Comparison of ENCODE assay signal across 13 cellular contexts in the genomic region with DNA sequence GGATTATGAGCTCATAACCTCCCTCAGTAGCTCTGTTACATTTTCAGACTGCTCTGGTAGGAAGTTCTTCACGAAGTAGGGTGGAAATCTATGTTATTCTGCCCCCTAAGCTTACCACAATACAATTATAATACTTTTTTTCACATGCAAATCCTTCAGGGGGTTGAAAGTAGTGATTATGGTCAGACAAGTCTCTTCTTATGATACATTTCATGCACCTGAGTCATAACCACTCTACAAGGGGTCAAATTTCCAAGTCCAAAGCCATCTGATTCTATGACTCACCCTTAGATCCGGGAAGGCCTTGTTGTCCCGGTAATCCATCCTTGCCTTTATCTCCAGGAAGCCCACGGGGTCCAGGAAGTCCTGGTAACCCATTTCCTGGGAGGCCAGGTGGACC.
DNase-seq lines count a peak whose midpoint lies in the region; ATAC-seq, FAIRE-seq and TF ChIP-seq lines count a peak whose summit lies in the region.
"Had no signal": no experiment of that assay in that cellular context is flagged by ENCODE, and none has a peak within 500 bp of the region (broad histone marks: within the 10 kb centered on the region; RNA-seq: fewer than 3 reads in every experiment).

No MANE protein-coding gene starts in this region.

- no peak overlapping the region for H3K9ac ChIP-seq in K562 (ENCODE audit: insufficient read depth in 1 of 2, low read depth in 2 of 2, low read length in 2 of 2)
- no peak overlapping the region for H3K9ac ChIP-seq in MM.1S (ENCODE audit: low read length)

- no peaks in the 10 kb centered on the region for H3F3A ChIP-seq in MM.1S (ENCODE audit: insufficient read depth, low read length)

- no peaks in the 10 kb centered on the region for H4K20me1 ChIP-seq in K562 (replicated peaks; ENCODE audit: control insufficient read depth, insufficient read depth, low read length)
- no peaks in the 10 kb centered on the region for H4K20me1 ChIP-seq in MM.1S (ENCODE audit: insufficient read depth, low read length)

- H2AFZ ChIP-seq in K562 (ENCODE audit: low read depth, low read length) (no peak overlapping the region), MM.1S (ENCODE audit: low read length) (no peak overlapping the region)

- no peaks in the 10 kb centered on the region for H3K36me3 ChIP-seq in K562 (ENCODE audit: control insufficient read depth, insufficient read depth, low read length)
- peaks cover 0 to 3% (median 0%) of the 10 kb centered on the region in 4 donors for H3K36me3 ChIP-seq in stomach
- no peaks in the 10 kb centered on the region for H3K36me3 ChIP-seq in MM.1S (replicated peaks; ENCODE audit: insufficient read depth, low read length)
- H3K36me3 ChIP-seq: sigmoid colon had no signal

- no peak overlapping the region for H3K27ac ChIP-seq in K562 (ENCODE audit: extremely low read depth, low read depth, low read length)
- no peak overlapping the region for H3K27ac ChIP-seq in stomach
- no peak overlapping the region for H3K27ac ChIP-seq in MM.1S (ENCODE audit: low read length)
- H3K27ac ChIP-seq: sigmoid colon had no signal

- ATAC-seq in K562 (no peak), HG02571 (IDR thresholded peaks at IDR 0.05; ENCODE audit: unreplicated experiment) (no peak)

- intact Hi-C loops in K562 (cut with micrococcal nuclease), result no loop called here
- intact Hi-C loops in stomach (cut with DNase I; ENCODE audit: low total_unique reads), result no loop called here

- no peak for TF ChIP-seq RAD21 in K562 (CRISPR knock-in tag; conservative IDR thresholded peaks at IDR 0.05 in 1 of 2, IDR thresholded peaks at IDR 0.05 in 1 of 2)

- TF ChIP-seq POLR2A in K562 (conservative IDR thresholded peaks at IDR 0.05), result no peak
- no peak for TF ChIP-seq POLR2A in stomach (IDR thresholded peaks at IDR 0.05)

- no peak for TF ChIP-seq EP300 in K562 (IDR thresholded peaks at IDR 0.05; ENCODE audit: low read length)
- TF ChIP-seq EP300 in stomach (IDR thresholded peaks at IDR 0.05), result no peak

- no peak for FAIRE-seq in K562 (lab: Jason Lieb, UNC)

- in situ Hi-C loops in K562 (cut with MboI), result loop anchor here (25.0 kb wide), 1 partner anchor 500 kb away; no protein-coding TSS in a partner anchor

- H3K4me1 ChIP-seq in K562 (replicated peaks in 1 of 2; ENCODE audit: control insufficient read depth in 2 of 2, insufficient read depth in 2 of 2, low read length in 2 of 2), result no peaks in the 10 kb centered on the region
- H3K4me1 ChIP-seq in stomach, result no peaks in the 10 kb centered on the region
- H3K4me1 ChIP-seq in MM.1S (ENCODE audit: low read length), result no peaks in the 10 kb centered on the region
- H3K4me1 ChIP-seq: sigmoid colon had no signal

- BruUV-seq in K562 (replicated peaks; lab: Mats Ljungman, UMichigan), result no TSS peak

- CTCF ChIA-PET in K562 (lab: Yijun Ruan, JAX; ENCODE audit: low intra/inter-chr PET ratio), result no interaction called here

- no peaks in the 10 kb centered on the region for H3K9me3 ChIP-seq in K562 (replicated peaks; ENCODE audit: control insufficient read depth, insufficient read depth, low read depth, low read length)
- no peaks in the 10 kb centered on the region for H3K9me3 ChIP-seq in stomach
- H3K9me3 ChIP-seq in MM.1S (replicated peaks; ENCODE audit: insufficient read depth, low read length), result no peaks in the 10 kb centered on the region
- H3K9me3 ChIP-seq: sigmoid colon had no signal

- no peak overlapping the region for H3K4me3 ChIP-seq in K562
- no peak overlapping the region for H3K4me3 ChIP-seq in stomach
- no peak overlapping the region for H3K4me3 ChIP-seq in MM.1S (ENCODE audit: low read length)
- H3K4me3 ChIP-seq: sigmoid colon had no signal

- no peaks in the 10 kb centered on the region for H3K9me2 ChIP-seq in MM.1S (replicated peaks; ENCODE audit: insufficient read depth, low read length)

- no peaks in the 10 kb centered on the region for H3K27me3 ChIP-seq in K562 (ENCODE audit: control insufficient read depth in 2 of 2, insufficient read depth in 2 of 2, low read length in 2 of 2)
- H3K27me3 ChIP-seq in stomach, result peaks cover 0 to 4% (median 0%) of the 10 kb centered on the region in 3 donors
- H3K27me3 ChIP-seq in MM.1S (replicated peaks; ENCODE audit: insufficient read depth, low read length), result no peaks in the 10 kb centered on the region
- H3K27me3 ChIP-seq: sigmoid colon had no signal

- POLR2A ChIA-PET in K562 (lab: Yijun Ruan, JAX), result interaction anchor here (0.7 kb wide), 1 partner anchor 18 kb away, joined by 5 read pairs; no protein-coding TSS in a partner anchor

- 4% methylated on average over 4 of the region's 4 CpGs for WGBS in K562 (ENCODE audit: insufficient coverage, low coverage, missing lambda C conversion rate)
- WGBS in stomach, 5 donors, result 34 to 74% (median 45%) methylated on average over 2 to 4 of the region's 4 CpGs

- H3K9me1 ChIP-seq in K562 (ENCODE audit: control insufficient read depth, insufficient read depth, low read length), result no peaks in the 10 kb centered on the region

- TF ChIP-seq CTCF in AG09319 (IDR thresholded peaks at IDR 0.05; ENCODE audit: low read depth, low read length) (no peak), K562 (IDR thresholded peaks at IDR 0.05 in 2 of 3, conservative IDR thresholded peaks at IDR 0.05 in 1 of 3; ENCODE audit: insufficient read depth in 2 of 3, low read depth in 1 of 3, low read length in 3 of 3) (no peak), stomach (IDR thresholded peaks at IDR 0.05) (no peak), MM.1S (IDR thresholded peaks at IDR 0.05; ENCODE audit: low read length) (no peak)

- peak; percentile 16 for DNase-seq in AG09319 (ENCODE audit: extremely low read depth, low read depth)
- peak; percentile 92 for DNase-seq in HT1080 (ENCODE audit: low read depth)
- DNase-seq in K562 (ENCODE audit: extremely low read depth in 1 of 4, low spot score in 3 of 4), result no peak
- peak; percentile 46 for DNase-seq in kidney glomerular epithelial cell (lab: John Stamatoyannopoulos, UW)
- DNase-seq in stomach, result no peak
- DNase-seq in NCI-H2107 (lab: John Stamatoyannopoulos, UW), result no peak
- no peak for DNase-seq in MM.1S
- DNase-seq: C1 segment of cervical spinal cord, GOT3, NCI-H2171, sigmoid colon, trophoblast cell had no signal

- H3K4me2 ChIP-seq in K562 (ENCODE audit: insufficient read depth, low read length), result no peak overlapping the region
- H3K4me2 ChIP-seq in MM.1S (ENCODE audit: low read depth, low read length), result no peak overlapping the region

- H3K79me2 ChIP-seq in K562 (ENCODE audit: control insufficient read depth, insufficient read depth, low read length), result no peaks in the 10 kb centered on the region
- H3K79me2 ChIP-seq in MM.1S (ENCODE audit: low read length), result no peaks in the 10 kb centered on the region

TF ChIP-seq in K562, 482 proteins besides CTCF, POLR2A, EP300 and RAD21:
- TF ChIP-seq, protein P1, sequence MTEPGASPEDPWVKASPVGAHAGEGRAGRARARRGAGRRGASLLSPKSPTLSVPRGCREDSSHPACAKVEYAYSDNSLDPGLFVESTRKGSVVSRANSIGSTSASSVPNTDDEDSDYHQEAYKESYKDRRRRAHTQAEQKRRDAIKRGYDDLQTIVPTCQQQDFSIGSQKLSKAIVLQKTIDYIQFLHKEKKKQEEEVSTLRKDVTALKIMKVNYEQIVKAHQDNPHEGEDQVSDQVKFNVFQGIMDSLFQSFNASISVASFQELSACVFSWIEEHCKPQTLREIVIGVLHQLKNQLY (CRISPR knock-in tag; conservative IDR thresholded peaks at IDR 0.05), result no peak
- peak; percentile 50 for TF ChIP-seq FOSL1 (tag; conservative IDR thresholded peaks at IDR 0.05)

Comparison
In these comparisons a context has a peak if more than half of its experiments do, and no peak if none do; other contexts are left out.
1. DNase-seq: peak in AG09319 (single experiment), HT1080 (single experiment) and kidney glomerular epithelial cell (single experiment); none in K562 (0 of 4), stomach (single experiment), NCI-H2107 (single experiment) and MM.1S (single experiment).